18 cellular contexts compared by ENCODE assay signal in the genomic region with DNA sequence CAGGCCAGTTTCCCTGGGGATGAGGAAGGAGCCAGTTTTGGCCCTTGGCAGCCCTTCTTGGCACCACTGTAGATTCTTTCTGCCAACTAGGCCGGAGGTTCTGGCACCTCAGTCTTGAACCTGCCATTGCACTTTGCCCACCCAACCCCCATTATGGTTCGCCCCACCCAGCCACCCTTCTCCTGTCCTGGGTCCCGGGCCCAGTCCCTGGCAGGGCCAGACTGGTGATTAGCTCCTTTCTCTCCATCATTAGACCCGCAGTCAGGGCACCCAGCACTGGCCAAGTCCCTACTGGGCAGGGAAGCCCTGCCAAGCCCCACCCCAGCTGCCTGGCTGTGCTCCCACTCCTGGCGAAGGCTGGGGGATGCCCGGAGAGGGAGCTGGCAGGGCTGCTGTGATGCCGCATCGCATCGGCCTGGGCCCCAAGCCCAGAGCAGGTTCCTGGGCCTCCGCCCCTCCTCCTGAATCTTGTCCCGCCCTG. TPM values are rescaled to one million over a fixed set of nuclear protein-coding genes. Genes with fewer than 3 reads are reported as not detected.
DNase-seq lines count a peak whose midpoint lies in the region; ATAC-seq, FAIRE-seq and TF ChIP-seq lines count a peak whose summit lies in the region.
"Had no signal": no experiment of that assay in that cellular context is flagged by ENCODE, and none has a peak within 500 bp of the region (broad histone marks: within the 10 kb centered on the region; RNA-seq: fewer than 3 reads in every experiment).

No MANE protein-coding gene starts in this region.

- H3K4me3 Mint-ChIP-seq in brain = peak overlapping the region in 3 of 5 experiments; percentile 37 to 70 (median 41)
- H3K4me3 Mint-ChIP-seq: activated naive CD8-positive, alpha-beta T cell; B cell; effector memory CD8-positive, alpha-beta T cell; memory B cell; stimulated activated naive CD8-positive, alpha-beta T cell treated with anti-CD3 and anti-CD28 coated beads, Interleukin-15, Interleukin-2, amounts not matched to agents 100 ng/mL and 50 ng/mL, for 24 hours had no signal

- peak; percentile 27 for DNase-seq in NCI-H1092 treated with DMSO at 0.1 percent for 48 hours (lab: John Stamatoyannopoulos, UW)
- peak; percentile 74 to 90 for DNase-seq in hippocampal formation (lab: John Stamatoyannopoulos, UW)
- no peak for DNase-seq in NCI-H345 treated with DMSO at 0.1 percent for 48 hours (lab: John Stamatoyannopoulos, UW; ENCODE audit: unreplicated experiment)
- no peak for DNase-seq in A172 (ENCODE audit: low spot score)
- DNase-seq in GM12892 (ENCODE audit: insufficient read length) = no peak
- DNase-seq: effector memory CD8-positive, alpha-beta T cell; HCEC 1CT; NCI-H1436; stimulated activated CD4-positive, alpha-beta T cell treated with anti-CD3 and anti-CD28 coated beads, Interleukin-4, amount 100 ng/mL, for 4 hours; WERI-Rb-1 had no signal

- H3K9ac ChIP-seq in rectal smooth muscle tissue (ENCODE audit: low read length) = no peak overlapping the region

- H3K27me3 ChIP-seq in rectal smooth muscle tissue (ENCODE audit: control insufficient read depth, insufficient read depth, low read length) = no peaks in the 10 kb centered on the region

- ATAC-seq in HG02981 (IDR thresholded peaks at IDR 0.05; ENCODE audit: unreplicated experiment) = no peak
- ATAC-seq: effector memory CD8-positive, alpha-beta T cell had no signal

- H3K27ac Mint-ChIP-seq in brain = peak overlapping the region in 3 of 5 experiments; percentile 65 to 92 (median 85)
- H3K27ac Mint-ChIP-seq: activated naive CD8-positive, alpha-beta T cell; B cell; memory B cell; progenitor cell of endocrine pancreas; stimulated activated naive CD8-positive, alpha-beta T cell treated with anti-CD3 and anti-CD28 coated beads, Interleukin-15, Interleukin-2, amounts not matched to agents 100 ng/mL and 50 ng/mL, for 24 hours had no signal

- H3K36me3 Mint-ChIP-seq in brain = no peaks in the 10 kb centered on the region
- H3K36me3 Mint-ChIP-seq: activated naive CD8-positive, alpha-beta T cell; memory B cell had no signal

- H3K27ac ChIP-seq in rectal smooth muscle tissue (ENCODE audit: low read depth, low read length) = peak overlapping the region; percentile 13
- H3K27ac ChIP-seq: WERI-Rb-1 had no signal

- H3K4me3 ChIP-seq in rectal smooth muscle tissue (ENCODE audit: low read length) = no peak overlapping the region

- no peaks in the 10 kb centered on the region for H3K36me3 ChIP-seq in rectal smooth muscle tissue (ENCODE audit: control insufficient read depth, insufficient read depth, low read length)

- peaks cover 100% of the 10 kb centered on the region for H3K4me1 Mint-ChIP-seq in brain
- H3K4me1 Mint-ChIP-seq: memory B cell had no signal

- TF ChIP-seq CTCF in brain (conservative IDR thresholded peaks at IDR 0.05) = no peak

- TF ChIP-seq POLR2A in GM12892 (IDR thresholded peaks at IDR 0.05; ENCODE audit: low read depth, low read length) = no peak

- no peak for FAIRE-seq in GM12892 (lab: Jason Lieb, UNC)

- H3K27me3 Mint-ChIP-seq in brain = peaks cover 3% of the 10 kb centered on the region
- H3K27me3 Mint-ChIP-seq: effector memory CD8-positive, alpha-beta T cell had no signal

- H3K4me1 ChIP-seq in rectal smooth muscle tissue (ENCODE audit: control insufficient read depth, insufficient read depth, low read length) = peaks cover 56% of the 10 kb centered on the region

- peaks cover 0 to 8% (median 0%) of the 10 kb centered on the region in 5 experiments for H3K9me3 Mint-ChIP-seq in brain
- H3K9me3 Mint-ChIP-seq: effector memory CD8-positive, alpha-beta T cell; memory B cell; stimulated activated naive CD8-positive, alpha-beta T cell treated with anti-CD3 and anti-CD28 coated beads, Interleukin-15, Interleukin-2, amounts not matched to agents 100 ng/mL and 50 ng/mL, for 24 hours had no signal

RNA-seq across cellular contexts. Expression of a gene that starts 9.7 kb away (rescaled TPM):
- polyA plus RNA-seq in brain (ENCODE audit: insufficient read depth, low read depth, low replicate concordance) = 27.7 TPM
- total RNA-seq in A172 (2014; rRNA removed; shearing (Covaris generic)) = 3.7 and 4.2 TPM in 2 replicates
- not detected for polyA plus RNA-seq in GM12892 (2012; ENCODE audit: missing spikeins)

Comparison
In these comparisons a context has a peak if more than half of its experiments do, and no peak if none do; other contexts are left out.
1. DNase-seq: peak in NCI-H1092 treated with DMSO at 0.1 percent for 48 hours (single experiment) and hippocampal formation (2 of 2); none in NCI-H345 treated with DMSO at 0.1 percent for 48 hours (single experiment), A172 (single experiment) and GM12892 (single experiment).